Comparison of ENCODE assay signal across 17 cellular contexts in the genomic region with DNA sequence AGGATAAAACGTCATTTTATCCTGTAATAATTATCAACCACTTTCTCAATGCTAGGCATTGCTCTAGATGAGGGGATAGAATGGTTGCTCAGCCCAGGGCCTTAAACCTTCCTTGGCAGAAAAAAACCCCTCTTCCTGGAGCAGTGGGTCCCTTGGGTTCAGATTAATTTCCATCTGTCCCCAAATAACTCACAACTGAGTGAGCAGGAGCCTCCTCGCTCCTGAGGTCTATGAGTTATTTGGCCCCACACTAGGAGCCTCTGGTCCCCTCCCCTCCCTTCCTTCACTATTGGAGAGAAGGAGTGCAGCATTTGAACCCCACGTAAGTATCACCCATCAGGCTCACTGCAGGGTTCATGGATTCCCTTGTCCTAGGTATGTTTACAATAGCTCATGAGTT.
DNase-seq lines count a peak whose midpoint lies in the region; ATAC-seq and TF ChIP-seq lines count a peak whose summit lies in the region.
"Had no signal": no experiment of that assay in that cellular context is flagged by ENCODE, and none has a peak within 500 bp of the region (broad histone marks: within the 10 kb centered on the region; RNA-seq: fewer than 3 reads in every experiment).

No MANE protein-coding gene starts in this region.

- no peak overlapping the region for H3K4me3 ChIP-seq in left ventricle myocardium inferior
- no peak overlapping the region for H3K4me3 ChIP-seq in endodermal cell (ENCODE audit: low read length)
- no peak overlapping the region for H3K4me3 ChIP-seq in spleen
- H3K4me3 ChIP-seq: A549, GM23338 had no signal

- no peaks in the 10 kb centered on the region for H3K9me3 ChIP-seq in left ventricle myocardium inferior (replicated peaks)
- no peaks in the 10 kb centered on the region for H3K9me3 ChIP-seq in endodermal cell (ENCODE audit: control insufficient read depth, low read length)
- H3K9me3 ChIP-seq in spleen: no peaks in the 10 kb centered on the region
- H3K9me3 ChIP-seq: A549, Caco-2 had no signal

- no peak for DNase-seq in left ventricle myocardium inferior
- no peak for DNase-seq in left ventricle myocardium superior
- DNase-seq in endodermal cell: peak; percentile 16
- DNase-seq in spleen: no peak
- DNase-seq in sciatic nerve (ENCODE audit: low spot score): no peak
- DNase-seq in HT-29 (ENCODE audit: low spot score): no peak
- DNase-seq: AML-193; Caco-2; CD4-positive, alpha-beta T cell; GDM1; HFFc6 had no signal

- no peaks in the 10 kb centered on the region for H3K9me3 Mint-ChIP-seq in endodermal cell
- H3K9me3 Mint-ChIP-seq: CD4-positive, alpha-beta T cell; GM23338; HFFc6 had no signal

- H3K36me3 Mint-ChIP-seq in endodermal cell (ENCODE audit: low read depth): no peaks in the 10 kb centered on the region

- peak overlapping the region; percentile 54 for H3K27ac ChIP-seq in left ventricle myocardium inferior (replicated peaks)
- H3K27ac ChIP-seq in endodermal cell (ENCODE audit: low read depth, low read length): no peak overlapping the region
- H3K27ac ChIP-seq in spleen: peak overlapping the region in 5 of 8 donors; percentile 7 to 61 (median 48)
- H3K27ac ChIP-seq: 22Rv1, A549, C4-2B had no signal

- TF ChIP-seq CTCF in left ventricle myocardium inferior (IDR thresholded peaks at IDR 0.05; ENCODE audit: borderline replicate concordance) (no peak), endodermal cell (conservative IDR thresholded peaks at IDR 0.05) (no peak), spleen (IDR thresholded peaks at IDR 0.05 in 8 of 11, conservative IDR thresholded peaks at IDR 0.05 in 3 of 11) (no peak)

- no peak overlapping the region for H3K9ac ChIP-seq in endodermal cell (ENCODE audit: extremely low read depth, low read length, poor library complexity, severe bottlenecking)

- H3K36me3 ChIP-seq in left ventricle myocardium inferior (no peaks in the 10 kb centered on the region), endodermal cell (ENCODE audit: control insufficient read depth, insufficient read depth, low read length) (no peaks in the 10 kb centered on the region), spleen (no peaks in the 10 kb centered on the region)

- no peak for ATAC-seq in left ventricle myocardium superior
- no peak for ATAC-seq in sciatic nerve
- no peak for ATAC-seq in GM19328 (IDR thresholded peaks at IDR 0.05; ENCODE audit: unreplicated experiment)
- ATAC-seq: A549, GM23338, HCT116 had no signal

- peaks cover 2% of the 10 kb centered on the region for H3K4me1 Mint-ChIP-seq in endodermal cell
- H3K4me1 Mint-ChIP-seq: GM23338 had no signal

- H3K4me3 Mint-ChIP-seq in endodermal cell: no peak overlapping the region
- H3K4me3 Mint-ChIP-seq: CD4-positive, alpha-beta T cell; GM23338; HFFc6 had no signal

- WGBS in endodermal cell (ENCODE audit: insufficient coverage in 1 of 2, insufficient read length in 1 of 2), 2 experiments: 93 to 100% methylated on average over 1 to 3 of the region's 3 CpGs
- 73 to 88% (median 78%) methylated on average over 3 of the region's 3 CpGs for WGBS in spleen, 5 donors

- H3K4me1 ChIP-seq in left ventricle myocardium inferior (peaks cover 14% of the 10 kb centered on the region), endodermal cell (ENCODE audit: control insufficient read depth, insufficient read depth, low read length) (no peaks in the 10 kb centered on the region), spleen (peaks cover 0 to 19% (median 10%) of the 10 kb centered on the region in 6 donors)

- H3K27me3 ChIP-seq in left ventricle myocardium inferior (ENCODE audit: low read depth) (peaks cover 69% of the 10 kb centered on the region), endodermal cell (ENCODE audit: control insufficient read depth, insufficient read depth, low read length, poor library complexity, severe bottlenecking) (no peaks in the 10 kb centered on the region), spleen (replicated peaks in 1 of 7) (peaks cover 0 to 40% (median 0%) of the 10 kb centered on the region in 7 donors)

- no peak for TF ChIP-seq POLR2A in spleen (IDR thresholded peaks at IDR 0.05)

- no peak overlapping the region for H3K27ac Mint-ChIP-seq in endodermal cell
- H3K27ac Mint-ChIP-seq: CD4-positive, alpha-beta T cell; GM23338; HFFc6 had no signal

- peaks cover 2% of the 10 kb centered on the region for H3K27me3 Mint-ChIP-seq in endodermal cell (ENCODE audit: insufficient read depth)

- intact Hi-C loops in left ventricle myocardium inferior (cut with micrococcal nuclease): no loop called here
- intact Hi-C loops in left ventricle myocardium superior (cut with micrococcal nuclease): no loop called here
- intact Hi-C loops in spleen (cut with DNase I; ENCODE audit: low total_unique reads): no loop called here
- intact Hi-C loops in sciatic nerve (cut with DNase I): no loop called here
